ENCODE assay signal across 8 cellular contexts in genomic region chr1:165841582-165842362, GRCh38. TPM values are rescaled to one million over a fixed set of nuclear protein-coding genes. Genes with fewer than 3 reads are reported as not detected.
DNase-seq lines count a peak whose midpoint lies in the region; ATAC-seq and TF ChIP-seq lines count a peak whose summit lies in the region.

No MANE protein-coding gene starts in this region.

- DNase-seq in M059J (ENCODE audit: low read depth), result peak; percentile 69
- DNase-seq in erythroblast (lab: John Stamatoyannopoulos, UW), result peak; percentile 26 to 42
- no peak for DNase-seq in NCI-H2107 (lab: John Stamatoyannopoulos, UW)
- no peak for DNase-seq in stomach

- H3K27me3 ChIP-seq in ACC112 (ENCODE audit: insufficient read depth, low read length), result no peaks in the 10 kb centered on the region
- H3K27me3 ChIP-seq in stomach, result no peaks in the 10 kb centered on the region

- peaks cover 25% of the 10 kb centered on the region for H3K4me1 ChIP-seq in ACC112 (ENCODE audit: control insufficient read depth, insufficient read depth, low read length, unreplicated experiment)
- peaks cover 13 to 80% (median 57%) of the 10 kb centered on the region in 4 donors for H3K4me1 ChIP-seq in stomach

- peaks cover 94% of the 10 kb centered on the region for H3K79me2 ChIP-seq in ACC112 (ENCODE audit: control insufficient read depth, insufficient read depth, low read length, unreplicated experiment)

- H3K27ac ChIP-seq in ACC112 (ENCODE audit: low read depth, low read length) (peak overlapping the region; percentile 66; the same call in 1 of the 2 replicates), stomach (no peak overlapping the region)

- intact Hi-C loops in stomach (cut with DNase I; ENCODE audit: low total_unique reads), result no loop called here

- no peak overlapping the region for H2AFZ ChIP-seq in ACC112 (ENCODE audit: low read length, unreplicated experiment)

- peak; percentile 50 for ATAC-seq in GM19351 (IDR thresholded peaks at IDR 0.05; ENCODE audit: unreplicated experiment)
- no peak for ATAC-seq in HG02884 (IDR thresholded peaks at IDR 0.05; ENCODE audit: unreplicated experiment)
- no peak for ATAC-seq in GM18909 (IDR thresholded peaks at IDR 0.05; ENCODE audit: poor library complexity, unreplicated experiment)

- H3K4me3 ChIP-seq in ACC112 (ENCODE audit: low read depth, low read length) (no peak overlapping the region), stomach (no peak overlapping the region)

- H3K36me3 ChIP-seq in ACC112 (ENCODE audit: insufficient read depth, low read length) (no peaks in the 10 kb centered on the region; the same call in 1 of the 2 replicates), stomach (no peaks in the 10 kb centered on the region)

- no peaks in the 10 kb centered on the region for H3K9me3 ChIP-seq in stomach

- TF ChIP-seq CTCF in stomach (IDR thresholded peaks at IDR 0.05), result no peak

- 69 to 76% (median 72%) methylated on average over 5 of the region's 5 CpGs for WGBS in stomach, 5 donors

- TF ChIP-seq POLR2A in erythroblast (IDR thresholded peaks at IDR 0.05; ENCODE audit: low read length) (no peak), stomach (IDR thresholded peaks at IDR 0.05) (no peak)

- TF ChIP-seq EP300 in stomach (IDR thresholded peaks at IDR 0.05), result no peak

RNA-seq across cellular contexts. Expression of gene UCK2, which starts 14.4 kb away (rescaled TPM):
- total RNA-seq in M059J (2014; rRNA removed; shearing (Covaris generic)), result 40.4 and 48.0 TPM in 2 replicates
- total RNA-seq in stomach, result 10 to 100 TPM; 12.3 to 72.8 (median 40.4) TPM
- 10 to 100 TPM; 16.5 to 21.5 (median 20.5) TPM for polyA plus RNA-seq in stomach

Comparison
In these comparisons a context has a peak if more than half of its experiments do, and no peak if none do; other contexts are left out.
1. DNase-seq: peak in M059J (single experiment) and erythroblast (2 of 2); none in NCI-H2107 (single experiment) and stomach (single experiment).